In genomic region chrX:47540754-47541538, GRCh38 we compare ENCODE assay signal across 8 cellular contexts. TPM values are rescaled to one million over a fixed set of nuclear protein-coding genes. Genes with fewer than 3 reads are reported as not detected.
DNase-seq lines count a peak whose midpoint lies in the region; ATAC-seq and TF ChIP-seq lines count a peak whose summit lies in the region.

No MANE protein-coding gene starts in this region.

- no peak overlapping the region; a peak in 1 of 4 replicates for H3K4me3 ChIP-seq in SK-N-SH (ENCODE audit: low read depth in 2 of 2, low read length in 1 of 2)
- no peak overlapping the region for H3K4me3 ChIP-seq in esophagus (ENCODE audit: low read depth in 1 of 2, low read length in 2 of 2)

- ATAC-seq in HG03439 (IDR thresholded peaks at IDR 0.05; ENCODE audit: unreplicated experiment) (no peak), HG03095 (IDR thresholded peaks at IDR 0.05; ENCODE audit: unreplicated experiment) (no peak)

- peak; percentile 70 for TF ChIP-seq RAD21 in SK-N-SH (IDR thresholded peaks at IDR 0.05; ENCODE audit: low read length)

- peak overlapping the region; percentile 75 for H2AFZ ChIP-seq in SK-N-SH (ENCODE audit: low read depth)

- CTCF ChIA-PET in SK-N-SH (lab: Yijun Ruan, JAX), result interaction anchor here (0.6 to 5.1 kb wide), 12 partner anchors 16 to 491 kb away, joined by 3 to 44 read pairs (median 4); partner anchors contain the start of gene SYN1

- H4K20me1 ChIP-seq in SK-N-SH (ENCODE audit: insufficient read depth), result no peaks in the 10 kb centered on the region

- no peaks in the 10 kb centered on the region for H3K79me2 ChIP-seq in SK-N-SH (ENCODE audit: insufficient read depth)

- TF ChIP-seq EP300 in SK-N-SH (IDR thresholded peaks at IDR 0.05; ENCODE audit: borderline replicate concordance in 1 of 2, low read depth in 1 of 2, low read length in 1 of 2), result peak in 1 of 2 experiments; percentile 57; a peak in 1 of 4 replicates

- POLR2A ChIA-PET in SK-N-SH (lab: Yijun Ruan, JAX), result interaction anchor here (0.5 to 1.5 kb wide), 5 partner anchors 14 to 1009 kb away, joined by 3 to 5 read pairs (median 3); no protein-coding TSS in a partner anchor

- peak overlapping the region; percentile 41; the same call in 1 of the 2 replicates for H3K9ac ChIP-seq in SK-N-SH

- no peaks in the 10 kb centered on the region for H3K27me3 ChIP-seq in SK-N-SH (ENCODE audit: insufficient read depth)
- no peaks in the 10 kb centered on the region for H3K27me3 ChIP-seq in esophagus (ENCODE audit: control insufficient read depth in 1 of 2, insufficient read depth in 2 of 2, low read length in 2 of 2)

- peaks cover 0 to 6% of the 10 kb centered on the region in 2 experiments; a peak in 1 of 4 replicates for H3K4me1 ChIP-seq in SK-N-SH (ENCODE audit: control insufficient read depth in 1 of 2, insufficient read depth in 2 of 2, low read depth in 1 of 2, low read length in 1 of 2)
- no peaks in the 10 kb centered on the region for H3K4me1 ChIP-seq in esophagus (ENCODE audit: control insufficient read depth in 2 of 2, insufficient read depth in 2 of 2, low read length in 1 of 2)

- no peaks in the 10 kb centered on the region for H3K36me3 Mint-ChIP-seq in mesothelial cell of epicardium

- H3K9me3 ChIP-seq in SK-N-SH, result no peaks in the 10 kb centered on the region
- H3K9me3 ChIP-seq in esophagus (ENCODE audit: control insufficient read depth in 2 of 2, insufficient read depth in 1 of 2, low read depth in 1 of 2, low read length in 1 of 2), result no peaks in the 10 kb centered on the region

- H3K27me3 Mint-ChIP-seq in mesothelial cell of epicardium (ENCODE audit: low read depth), result no peaks in the 10 kb centered on the region

- H3K4me1 Mint-ChIP-seq in mesothelial cell of epicardium, result peaks cover 7% of the 10 kb centered on the region

- H3K27ac Mint-ChIP-seq in mesothelial cell of epicardium, result peak overlapping the region; percentile 88

- H3K9me2 ChIP-seq in SK-N-SH, result no peaks in the 10 kb centered on the region

- H3K36me3 ChIP-seq in SK-N-SH (replicated peaks in 1 of 2; ENCODE audit: control insufficient read depth in 1 of 2, insufficient read depth in 2 of 2, low read length in 1 of 2) (no peaks in the 10 kb centered on the region), esophagus (ENCODE audit: control insufficient read depth in 2 of 2, insufficient read depth in 2 of 2, low read length in 1 of 2) (no peaks in the 10 kb centered on the region)

- peak overlapping the region; percentile 56 to 64; a peak in 3 of 4 replicates for H3K27ac ChIP-seq in SK-N-SH (ENCODE audit: low read depth in 2 of 2, low read length in 1 of 2)
- peak overlapping the region; percentile 8 to 40 for H3K27ac ChIP-seq in esophagus (ENCODE audit: low read depth in 2 of 2, low read length in 1 of 2)

- peaks cover 8% of the 10 kb centered on the region for H3F3A ChIP-seq in SK-N-SH (replicated peaks; ENCODE audit: insufficient read depth)

- peak overlapping the region; percentile 31; the same call in 1 of the 2 replicates for H3K4me2 ChIP-seq in SK-N-SH

- peak; percentile 82 for TF ChIP-seq CTCF in SK-N-SH (IDR thresholded peaks at IDR 0.05)
- peak; percentile 33 for TF ChIP-seq CTCF in mesothelial cell of epicardium (IDR thresholded peaks at IDR 0.05; ENCODE audit: unreplicated experiment)

- WGBS in SK-N-SH (ENCODE audit: low lambda C conversion rate), result 31% methylated on average over 15 of the region's 15 CpGs
- WGBS in esophagus, 2 donors, result 24 to 34% methylated on average over 15 of the region's 15 CpGs

- H3K4me3 Mint-ChIP-seq in mesothelial cell of epicardium, result peak overlapping the region; percentile 26

- H3K9me3 Mint-ChIP-seq in mesothelial cell of epicardium, result peaks cover 5% of the 10 kb centered on the region

- DNase-seq in GF-D8 (lab: John Stamatoyannopoulos, UW) (peak; percentile 73), NCI-H1105 treated with DMSO at 0.1 percent for 48 hours (lab: John Stamatoyannopoulos, UW) (peak; percentile 77), SK-N-SH (peak; percentile 80), mesothelial cell of epicardium (ENCODE audit: low spot score in 2 of 2, unreplicated experiment in 2 of 2) (peak; percentile 31 to 54), ureter (ENCODE audit: low spot score) (peak; percentile 83)

TF ChIP-seq in SK-N-SH, 30 proteins besides CTCF, POLR2A, EP300 and RAD21 (continues in another document):
- peak; percentile 64; the same call in 1 of the 2 replicates for TF ChIP-seq RFX5 (IDR thresholded peaks at IDR 0.05; ENCODE audit: low read length)
- TF ChIP-seq, protein P1, sequence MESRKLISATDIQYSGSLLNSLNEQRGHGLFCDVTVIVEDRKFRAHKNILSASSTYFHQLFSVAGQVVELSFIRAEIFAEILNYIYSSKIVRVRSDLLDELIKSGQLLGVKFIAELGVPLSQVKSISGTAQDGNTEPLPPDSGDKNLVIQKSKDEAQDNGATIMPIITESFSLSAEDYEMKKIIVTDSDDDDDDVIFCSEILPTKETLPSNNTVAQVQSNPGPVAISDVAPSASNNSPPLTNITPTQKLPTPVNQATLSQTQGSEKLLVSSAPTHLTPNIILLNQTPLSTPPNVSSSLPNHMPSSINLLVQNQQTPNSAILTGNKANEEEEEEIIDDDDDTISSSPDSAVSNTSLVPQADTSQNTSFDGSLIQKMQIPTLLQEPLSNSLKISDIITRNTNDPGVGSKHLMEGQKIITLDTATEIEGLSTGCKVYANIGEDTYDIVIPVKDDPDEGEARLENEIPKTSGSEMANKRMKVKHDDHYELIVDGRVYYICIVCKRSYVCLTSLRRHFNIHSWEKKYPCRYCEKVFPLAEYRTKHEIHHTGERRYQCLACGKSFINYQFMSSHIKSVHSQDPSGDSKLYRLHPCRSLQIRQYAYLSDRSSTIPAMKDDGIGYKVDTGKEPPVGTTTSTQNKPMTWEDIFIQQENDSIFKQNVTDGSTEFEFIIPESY (IDR thresholded peaks at IDR 0.05; ENCODE audit: borderline replicate concordance, low read depth), result no peak
- peak; percentile 36; the same call in 1 of the 2 replicates for TF ChIP-seq TAF1 (IDR thresholded peaks at IDR 0.05; ENCODE audit: borderline replicate concordance, low read depth, low read length)
- no peak for TF ChIP-seq NFIC (IDR thresholded peaks at IDR 0.05; ENCODE audit: borderline replicate concordance)
- TF ChIP-seq ELF1 (IDR thresholded peaks at IDR 0.05), result no peak
- TF ChIP-seq, protein P2, sequence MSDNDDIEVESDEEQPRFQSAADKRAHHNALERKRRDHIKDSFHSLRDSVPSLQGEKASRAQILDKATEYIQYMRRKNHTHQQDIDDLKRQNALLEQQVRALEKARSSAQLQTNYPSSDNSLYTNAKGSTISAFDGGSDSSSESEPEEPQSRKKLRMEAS (IDR thresholded peaks at IDR 0.05; ENCODE audit: low read depth), result no peak; the same call in 1 of the 2 replicates
- TF ChIP-seq SIN3A (IDR thresholded peaks at IDR 0.05; ENCODE audit: borderline replicate concordance, low read depth, low read length), result no peak
- no peak for TF ChIP-seq FOSL2 (IDR thresholded peaks at IDR 0.05; ENCODE audit: borderline replicate concordance, low read depth)
- TF ChIP-seq EZH2phosphoT487 (IDR thresholded peaks at IDR 0.05; ENCODE audit: borderline replicate concordance, low read depth), result no peak
- TF ChIP-seq REST (IDR thresholded peaks at IDR 0.05; ENCODE audit: low read depth, low read length), result 0 out of 2 replicates have a peak, but pooled peaks have one; percentile 31
- TF ChIP-seq NRF1 (IDR thresholded peaks at IDR 0.05; ENCODE audit: low read depth, low read length), result no peak

RNA-seq across cellular contexts. Expression of gene ARAF, which starts 20.1 kb away (rescaled TPM):
- 43.7 and 48.6 TPM in 2 replicates for polyA plus RNA-seq in SK-N-SH (2012; rRNA removed)
- 25.0 and 31.0 TPM in 2 replicates for polyA plus RNA-seq in SK-N-SH (2012; cell fraction: cytosol; rRNA removed)
- 113 and 127 TPM in 2 replicates for polyA plus RNA-seq in SK-N-SH (2012; cell fraction: nucleus; rRNA removed)
- polyA plus RNA-seq in esophagus, result 10 to 100 TPM; 20.9 to 24.3 TPM
- total RNA-seq in mesothelial cell of epicardium, result 64.5 to 70.3 TPM (median 68.5 TPM) in 3 replicates
- 68.5 TPM for total RNA-seq in ureter

RNA-seq across cellular contexts. Expression of gene TIMP1, which starts 41.3 kb away (rescaled TPM):
- polyA plus RNA-seq in SK-N-SH (2012; rRNA removed) (261 and 323 TPM in 2 replicates), esophagus (10 to 100 TPM; 27.7 to 52.6 TPM)
- 144 and 197 TPM in 2 replicates for polyA plus RNA-seq in SK-N-SH (2012; cell fraction: cytosol; rRNA removed)
- polyA plus RNA-seq in SK-N-SH (2012; cell fraction: nucleus; rRNA removed), result 122 and 175 TPM in 2 replicates
- total RNA-seq in mesothelial cell of epicardium (117 to 124 TPM (median 120 TPM) in 3 replicates), ureter (279 TPM)

RNA-seq across cellular contexts. Expression of gene ZNF41, which starts 57.9 kb away (rescaled TPM):
- polyA plus RNA-seq in SK-N-SH (2012; rRNA removed) (2.7 and 3.1 TPM in 2 replicates), esophagus (1 to 10 TPM; 2.2 to 2.3 TPM)
- polyA plus RNA-seq in SK-N-SH (2012; cell fraction: cytosol; rRNA removed), result 2.8 TPM in 2 replicates
- polyA plus RNA-seq in SK-N-SH (2012; cell fraction: nucleus; rRNA removed), result 4.2 and 6.2 TPM in 2 replicates
- total RNA-seq in mesothelial cell of epicardium (6.4 to 7.0 TPM (median 6.6 TPM) in 3 replicates), ureter (15.7 TPM)
